Comparison of ENCODE assay signal across 1 cellular context in genomic region chr3:197737749-197738462, GRCh38.
TF ChIP-seq lines count a peak whose summit lies in the region.

No MANE protein-coding gene starts in this region.

TF ChIP-seq in GM23338, 12 proteins besides CTCF, POLR2A, EP300 and RAD21 (continued from another document):
- TF ChIP-seq, protein P1, sequence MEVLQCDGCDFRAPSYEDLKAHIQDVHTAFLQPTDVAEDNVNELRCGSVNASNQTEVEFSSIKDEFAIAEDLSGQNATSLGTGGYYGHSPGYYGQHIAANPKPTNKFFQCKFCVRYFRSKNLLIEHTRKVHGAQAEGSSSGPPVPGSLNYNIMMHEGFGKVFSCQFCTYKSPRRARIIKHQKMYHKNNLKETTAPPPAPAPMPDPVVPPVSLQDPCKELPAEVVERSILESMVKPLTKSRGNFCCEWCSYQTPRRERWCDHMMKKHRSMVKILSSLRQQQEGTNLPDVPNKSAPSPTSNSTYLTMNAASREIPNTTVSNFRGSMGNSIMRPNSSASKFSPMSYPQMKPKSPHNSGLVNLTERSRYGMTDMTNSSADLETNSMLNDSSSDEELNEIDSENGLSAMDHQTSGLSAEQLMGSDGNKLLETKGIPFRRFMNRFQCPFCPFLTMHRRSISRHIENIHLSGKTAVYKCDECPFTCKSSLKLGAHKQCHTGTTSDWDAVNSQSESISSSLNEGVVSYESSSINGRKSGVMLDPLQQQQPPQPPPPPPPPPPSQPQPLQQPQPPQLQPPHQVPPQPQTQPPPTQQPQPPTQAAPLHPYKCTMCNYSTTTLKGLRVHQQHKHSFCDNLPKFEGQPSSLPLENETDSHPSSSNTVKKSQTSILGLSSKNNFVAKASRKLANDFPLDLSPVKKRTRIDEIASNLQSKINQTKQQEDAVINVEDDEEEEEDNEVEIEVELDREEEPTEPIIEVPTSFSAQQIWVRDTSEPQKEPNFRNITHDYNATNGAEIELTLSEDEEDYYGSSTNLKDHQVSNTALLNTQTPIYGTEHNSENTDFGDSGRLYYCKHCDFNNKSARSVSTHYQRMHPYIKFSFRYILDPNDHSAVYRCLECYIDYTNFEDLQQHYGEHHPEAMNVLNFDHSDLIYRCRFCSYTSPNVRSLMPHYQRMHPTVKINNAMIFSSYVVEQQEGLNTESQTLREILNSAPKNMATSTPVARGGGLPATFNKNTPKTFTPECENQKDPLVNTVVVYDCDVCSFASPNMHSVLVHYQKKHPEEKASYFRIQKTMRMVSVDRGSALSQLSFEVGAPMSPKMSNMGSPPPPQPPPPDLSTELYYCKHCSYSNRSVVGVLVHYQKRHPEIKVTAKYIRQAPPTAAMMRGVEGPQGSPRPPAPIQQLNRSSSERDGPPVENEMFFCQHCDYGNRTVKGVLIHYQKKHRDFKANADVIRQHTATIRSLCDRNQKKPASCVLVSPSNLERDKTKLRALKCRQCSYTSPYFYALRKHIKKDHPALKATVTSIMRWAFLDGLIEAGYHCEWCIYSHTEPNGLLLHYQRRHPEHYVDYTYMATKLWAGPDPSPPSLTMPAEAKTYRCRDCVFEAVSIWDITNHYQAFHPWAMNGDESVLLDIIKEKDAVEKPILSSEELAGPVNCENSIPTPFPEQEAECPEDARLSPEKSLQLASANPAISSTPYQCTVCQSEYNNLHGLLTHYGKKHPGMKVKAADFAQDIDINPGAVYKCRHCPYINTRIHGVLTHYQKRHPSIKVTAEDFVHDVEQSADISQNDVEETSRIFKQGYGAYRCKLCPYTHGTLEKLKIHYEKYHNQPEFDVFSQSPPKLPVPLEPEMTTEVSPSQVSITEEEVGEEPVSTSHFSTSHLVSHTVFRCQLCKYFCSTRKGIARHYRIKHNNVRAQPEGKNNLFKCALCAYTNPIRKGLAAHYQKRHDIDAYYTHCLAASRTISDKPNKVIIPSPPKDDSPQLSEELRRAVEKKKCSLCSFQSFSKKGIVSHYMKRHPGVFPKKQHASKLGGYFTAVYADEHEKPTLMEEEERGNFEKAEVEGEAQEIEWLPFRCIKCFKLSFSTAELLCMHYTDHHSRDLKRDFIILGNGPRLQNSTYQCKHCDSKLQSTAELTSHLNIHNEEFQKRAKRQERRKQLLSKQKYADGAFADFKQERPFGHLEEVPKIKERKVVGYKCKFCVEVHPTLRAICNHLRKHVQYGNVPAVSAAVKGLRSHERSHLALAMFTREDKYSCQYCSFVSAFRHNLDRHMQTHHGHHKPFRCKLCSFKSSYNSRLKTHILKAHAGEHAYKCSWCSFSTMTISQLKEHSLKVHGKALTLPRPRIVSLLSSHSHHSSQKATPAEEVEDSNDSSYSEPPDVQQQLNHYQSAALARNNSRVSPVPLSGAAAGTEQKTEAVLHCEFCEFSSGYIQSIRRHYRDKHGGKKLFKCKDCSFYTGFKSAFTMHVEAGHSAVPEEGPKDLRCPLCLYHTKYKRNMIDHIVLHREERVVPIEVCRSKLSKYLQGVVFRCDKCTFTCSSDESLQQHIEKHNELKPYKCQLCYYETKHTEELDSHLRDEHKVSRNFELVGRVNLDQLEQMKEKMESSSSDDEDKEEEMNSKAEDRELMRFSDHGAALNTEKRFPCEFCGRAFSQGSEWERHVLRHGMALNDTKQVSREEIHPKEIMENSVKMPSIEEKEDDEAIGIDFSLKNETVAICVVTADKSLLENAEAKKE (CRISPR knock-in tag; IDR thresholded peaks at IDR 0.05): no peak
- TF ChIP-seq ETS1 (IDR thresholded peaks at IDR 0.05) (no peak), ZNF114 (CRISPR knock-in tag; IDR thresholded peaks at IDR 0.05) (no peak), CREB1 (CRISPR knock-in tag; IDR thresholded peaks at IDR 0.05; ENCODE audit: low read depth) (no peak), REST (IDR thresholded peaks at IDR 0.05; ENCODE audit: unreplicated experiment) (no peak), NANOG (IDR thresholded peaks at IDR 0.05; ENCODE audit: borderline replicate concordance) (no peak), ZNF331 (CRISPR knock-in tag; IDR thresholded peaks at IDR 0.05; ENCODE audit: low read depth) (no peak), EZH2 (IDR thresholded peaks at IDR 0.05; ENCODE audit: low read depth, unreplicated experiment) (no peak), JUNB (IDR thresholded peaks at IDR 0.05; ENCODE audit: unreplicated experiment) (no peak), STAT1 (IDR thresholded peaks at IDR 0.05; ENCODE audit: unreplicated experiment) (no peak)
